8 cellular contexts compared by ENCODE assay signal in genomic region chr9:93096131-93096802, GRCh38. TPM values are rescaled to one million over a fixed set of nuclear protein-coding genes. Genes with fewer than 3 reads are reported as not detected.
DNase-seq lines count a peak whose midpoint lies in the region; ATAC-seq, FAIRE-seq and TF ChIP-seq lines count a peak whose summit lies in the region.

Gene CARD19, plus strand, starts transcription at chr9:93096217. Its CDS starts 129 bp downstream, at chr9:93096346.

- TF ChIP-seq POLR2A in spleen (IDR thresholded peaks at IDR 0.05) = peak; percentile 69 to 98 (median 92)

- peak within 1 kb of the TSS; percentile 86 to 89 for H3K4me3 ChIP-seq in kidney (ENCODE audit: low read length in 2 of 2)
- peak within 1 kb of the TSS; percentile 82 to 99 (median 94) for H3K4me3 ChIP-seq in spleen

- H3K9me3 ChIP-seq in kidney (ENCODE audit: control insufficient read depth in 1 of 2, low read length in 2 of 2) (no peaks in the 10 kb centered on the region), spleen (peaks cover 0 to 3% (median 0%) of the 10 kb centered on the region in 8 donors)

- H3K27ac ChIP-seq in caudate nucleus (ENCODE audit: low read depth, low read length) (peak within 1 kb of the TSS; percentile 93), kidney (ENCODE audit: low read depth in 2 of 2, low read length in 2 of 2) (peak within 1 kb of the TSS; percentile 95 to 96), spleen (peak within 1 kb of the TSS; percentile 95 to 100 (median 98))

- intact Hi-C loops in kidney (cut with DNase I) = no loop called here
- intact Hi-C loops in spleen (cut with DNase I; ENCODE audit: low total_unique reads) = loop anchor here (10.0 kb wide), 1 partner anchor 91 kb away; no protein-coding TSS in a partner anchor

- ATAC-seq in GM18873 (IDR thresholded peaks at IDR 0.05; ENCODE audit: low FRiP score, unreplicated experiment) = peak; percentile 10
- peak; percentile 52 for ATAC-seq in HG03159 (IDR thresholded peaks at IDR 0.05; ENCODE audit: unreplicated experiment)
- ATAC-seq in HG02884 (IDR thresholded peaks at IDR 0.05; ENCODE audit: unreplicated experiment) = no peak

- H3K27me3 ChIP-seq in spleen (replicated peaks in 1 of 7) = no peaks in the 10 kb centered on the region

- FAIRE-seq in kidney (lab: Jason Lieb, UNC) = no peak

- WGBS in spleen, 5 donors = 0 to 2% (median 1%) methylated on average over 24 to 65 of the region's 65 CpGs

- no peaks in the 10 kb centered on the region for H3K36me3 ChIP-seq in kidney (ENCODE audit: control insufficient read depth in 1 of 2, insufficient read depth in 2 of 2, low read length in 2 of 2)
- H3K36me3 ChIP-seq in spleen = no peaks in the 10 kb centered on the region

- H3K9ac ChIP-seq in kidney (ENCODE audit: low read length in 2 of 2) = peak within 1 kb of the TSS; percentile 65 to 77

- peak; percentile 29 for DNase-seq in AG08395 (ENCODE audit: low spot score)
- DNase-seq in T follicular helper cell (ENCODE audit: low read depth) = peak; percentile 31
- peak in 16 of 61 donors; percentile 14 to 83 (median 58) for DNase-seq in caudate nucleus (lab: John Stamatoyannopoulos, UW)
- no peak for DNase-seq in kidney
- no peak for DNase-seq in spleen

- H3K4me1 ChIP-seq in kidney (ENCODE audit: control insufficient read depth in 1 of 2, insufficient read depth in 1 of 2, low read depth in 1 of 2, low read length in 2 of 2) (peaks cover 31 to 43% of the 10 kb centered on the region in 2 donors), spleen (peaks cover 62 to 91% (median 78%) of the 10 kb centered on the region in 6 donors)

- TF ChIP-seq CTCF in kidney (IDR thresholded peaks at IDR 0.05; ENCODE audit: borderline replicate concordance, extremely low read depth, insufficient read depth) (no peak), spleen (IDR thresholded peaks at IDR 0.05 in 8 of 11, conservative IDR thresholded peaks at IDR 0.05 in 3 of 11) (peak in 3 of 11 experiments; percentile 7 to 31 (median 11))

RNA-seq across cellular contexts. Expression of gene CARD19, which starts in this region (rescaled TPM):
- total RNA-seq in kidney (44.5 TPM), spleen (10 to 100 TPM; 32.8 to 78.8 (median 44.6) TPM)
- polyA plus RNA-seq in kidney (ENCODE audit: insufficient read depth, low read depth, low replicate concordance) (49.3 TPM), spleen (10 to 100 TPM; 21.7 to 38.9 (median 23.0) TPM)

Comparison
In these comparisons a context has a peak if more than half of its experiments do, and no peak if none do; other contexts are left out.
1. DNase-seq: peak in AG08395 (single experiment) and T follicular helper cell (single experiment); none in kidney (single experiment) and spleen (single experiment).
2. Peak in every context shown above with its lines, with median percentiles within 50 percentile points of each other: H3K27ac ChIP-seq.